ENCODE assay signal across 2 cellular contexts in the genomic region with DNA sequence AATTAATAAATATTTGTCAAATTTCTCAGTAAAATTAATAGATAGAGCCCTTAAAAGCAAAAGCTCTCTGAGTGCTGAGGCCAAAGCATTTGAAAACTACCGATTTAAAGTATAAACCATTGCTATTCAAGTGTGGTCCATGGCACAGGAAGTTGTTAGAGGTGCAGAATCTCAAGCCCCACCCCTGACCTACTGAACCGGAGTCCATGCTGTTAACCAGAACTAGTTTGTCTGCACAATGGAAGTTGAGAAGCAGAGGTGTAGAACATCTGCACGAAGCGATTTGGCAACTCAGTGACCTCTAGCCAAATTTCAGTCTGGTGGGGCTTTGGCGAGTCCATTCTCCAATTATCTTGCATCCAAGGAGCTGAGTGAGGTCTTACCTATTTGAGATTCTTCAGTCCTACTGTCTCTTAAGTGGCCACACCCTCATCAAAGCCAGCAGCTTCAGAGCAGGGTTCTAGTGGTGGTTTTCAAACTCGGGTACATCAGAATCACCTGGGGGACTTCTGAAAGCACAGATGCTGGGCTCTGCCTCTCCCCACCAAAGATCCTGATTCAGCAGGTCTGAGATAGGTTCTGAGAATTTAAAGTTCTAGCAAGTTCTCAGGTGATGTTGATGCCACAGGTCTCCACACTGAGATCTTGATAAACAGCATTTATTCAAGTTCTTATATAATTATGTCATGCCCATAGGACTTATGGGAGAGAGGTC.
TF ChIP-seq lines count a peak whose summit lies in the region.

No MANE protein-coding gene starts in this region.

TF ChIP-seq in GM12878, 131 proteins besides CTCF, POLR2A, EP300 and RAD21:
- TF ChIP-seq TBL1XR1 (IDR thresholded peaks at IDR 0.05; ENCODE audit: low read depth, low read length) (no peak), NR2F1 (conservative IDR thresholded peaks at IDR 0.05) (0 out of 2 replicates have a peak, but pooled peaks have one; percentile 17)
- TF ChIP-seq, protein P1, sequence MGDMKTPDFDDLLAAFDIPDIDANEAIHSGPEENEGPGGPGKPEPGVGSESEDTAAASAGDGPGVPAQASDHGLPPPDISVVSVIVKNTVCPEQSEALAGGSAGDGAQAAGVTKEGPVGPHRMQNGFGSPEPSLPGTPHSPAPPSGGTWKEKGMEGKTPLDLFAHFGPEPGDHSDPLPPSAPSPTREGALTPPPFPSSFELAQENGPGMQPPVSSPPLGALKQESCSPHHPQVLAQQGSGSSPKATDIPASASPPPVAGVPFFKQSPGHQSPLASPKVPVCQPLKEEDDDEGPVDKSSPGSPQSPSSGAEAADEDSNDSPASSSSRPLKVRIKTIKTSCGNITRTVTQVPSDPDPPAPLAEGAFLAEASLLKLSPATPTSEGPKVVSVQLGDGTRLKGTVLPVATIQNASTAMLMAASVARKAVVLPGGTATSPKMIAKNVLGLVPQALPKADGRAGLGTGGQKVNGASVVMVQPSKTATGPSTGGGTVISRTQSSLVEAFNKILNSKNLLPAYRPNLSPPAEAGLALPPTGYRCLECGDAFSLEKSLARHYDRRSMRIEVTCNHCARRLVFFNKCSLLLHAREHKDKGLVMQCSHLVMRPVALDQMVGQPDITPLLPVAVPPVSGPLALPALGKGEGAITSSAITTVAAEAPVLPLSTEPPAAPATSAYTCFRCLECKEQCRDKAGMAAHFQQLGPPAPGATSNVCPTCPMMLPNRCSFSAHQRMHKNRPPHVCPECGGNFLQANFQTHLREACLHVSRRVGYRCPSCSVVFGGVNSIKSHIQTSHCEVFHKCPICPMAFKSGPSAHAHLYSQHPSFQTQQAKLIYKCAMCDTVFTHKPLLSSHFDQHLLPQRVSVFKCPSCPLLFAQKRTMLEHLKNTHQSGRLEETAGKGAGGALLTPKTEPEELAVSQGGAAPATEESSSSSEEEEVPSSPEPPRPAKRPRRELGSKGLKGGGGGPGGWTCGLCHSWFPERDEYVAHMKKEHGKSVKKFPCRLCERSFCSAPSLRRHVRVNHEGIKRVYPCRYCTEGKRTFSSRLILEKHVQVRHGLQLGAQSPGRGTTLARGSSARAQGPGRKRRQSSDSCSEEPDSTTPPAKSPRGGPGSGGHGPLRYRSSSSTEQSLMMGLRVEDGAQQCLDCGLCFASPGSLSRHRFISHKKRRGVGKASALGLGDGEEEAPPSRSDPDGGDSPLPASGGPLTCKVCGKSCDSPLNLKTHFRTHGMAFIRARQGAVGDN (IDR thresholded peaks at IDR 0.05), result peak; percentile 55; the same call in 1 of the 2 replicates

TF ChIP-seq in GM23338, 12 proteins besides CTCF, POLR2A, EP300 and RAD21:
- TF ChIP-seq, protein P2, sequence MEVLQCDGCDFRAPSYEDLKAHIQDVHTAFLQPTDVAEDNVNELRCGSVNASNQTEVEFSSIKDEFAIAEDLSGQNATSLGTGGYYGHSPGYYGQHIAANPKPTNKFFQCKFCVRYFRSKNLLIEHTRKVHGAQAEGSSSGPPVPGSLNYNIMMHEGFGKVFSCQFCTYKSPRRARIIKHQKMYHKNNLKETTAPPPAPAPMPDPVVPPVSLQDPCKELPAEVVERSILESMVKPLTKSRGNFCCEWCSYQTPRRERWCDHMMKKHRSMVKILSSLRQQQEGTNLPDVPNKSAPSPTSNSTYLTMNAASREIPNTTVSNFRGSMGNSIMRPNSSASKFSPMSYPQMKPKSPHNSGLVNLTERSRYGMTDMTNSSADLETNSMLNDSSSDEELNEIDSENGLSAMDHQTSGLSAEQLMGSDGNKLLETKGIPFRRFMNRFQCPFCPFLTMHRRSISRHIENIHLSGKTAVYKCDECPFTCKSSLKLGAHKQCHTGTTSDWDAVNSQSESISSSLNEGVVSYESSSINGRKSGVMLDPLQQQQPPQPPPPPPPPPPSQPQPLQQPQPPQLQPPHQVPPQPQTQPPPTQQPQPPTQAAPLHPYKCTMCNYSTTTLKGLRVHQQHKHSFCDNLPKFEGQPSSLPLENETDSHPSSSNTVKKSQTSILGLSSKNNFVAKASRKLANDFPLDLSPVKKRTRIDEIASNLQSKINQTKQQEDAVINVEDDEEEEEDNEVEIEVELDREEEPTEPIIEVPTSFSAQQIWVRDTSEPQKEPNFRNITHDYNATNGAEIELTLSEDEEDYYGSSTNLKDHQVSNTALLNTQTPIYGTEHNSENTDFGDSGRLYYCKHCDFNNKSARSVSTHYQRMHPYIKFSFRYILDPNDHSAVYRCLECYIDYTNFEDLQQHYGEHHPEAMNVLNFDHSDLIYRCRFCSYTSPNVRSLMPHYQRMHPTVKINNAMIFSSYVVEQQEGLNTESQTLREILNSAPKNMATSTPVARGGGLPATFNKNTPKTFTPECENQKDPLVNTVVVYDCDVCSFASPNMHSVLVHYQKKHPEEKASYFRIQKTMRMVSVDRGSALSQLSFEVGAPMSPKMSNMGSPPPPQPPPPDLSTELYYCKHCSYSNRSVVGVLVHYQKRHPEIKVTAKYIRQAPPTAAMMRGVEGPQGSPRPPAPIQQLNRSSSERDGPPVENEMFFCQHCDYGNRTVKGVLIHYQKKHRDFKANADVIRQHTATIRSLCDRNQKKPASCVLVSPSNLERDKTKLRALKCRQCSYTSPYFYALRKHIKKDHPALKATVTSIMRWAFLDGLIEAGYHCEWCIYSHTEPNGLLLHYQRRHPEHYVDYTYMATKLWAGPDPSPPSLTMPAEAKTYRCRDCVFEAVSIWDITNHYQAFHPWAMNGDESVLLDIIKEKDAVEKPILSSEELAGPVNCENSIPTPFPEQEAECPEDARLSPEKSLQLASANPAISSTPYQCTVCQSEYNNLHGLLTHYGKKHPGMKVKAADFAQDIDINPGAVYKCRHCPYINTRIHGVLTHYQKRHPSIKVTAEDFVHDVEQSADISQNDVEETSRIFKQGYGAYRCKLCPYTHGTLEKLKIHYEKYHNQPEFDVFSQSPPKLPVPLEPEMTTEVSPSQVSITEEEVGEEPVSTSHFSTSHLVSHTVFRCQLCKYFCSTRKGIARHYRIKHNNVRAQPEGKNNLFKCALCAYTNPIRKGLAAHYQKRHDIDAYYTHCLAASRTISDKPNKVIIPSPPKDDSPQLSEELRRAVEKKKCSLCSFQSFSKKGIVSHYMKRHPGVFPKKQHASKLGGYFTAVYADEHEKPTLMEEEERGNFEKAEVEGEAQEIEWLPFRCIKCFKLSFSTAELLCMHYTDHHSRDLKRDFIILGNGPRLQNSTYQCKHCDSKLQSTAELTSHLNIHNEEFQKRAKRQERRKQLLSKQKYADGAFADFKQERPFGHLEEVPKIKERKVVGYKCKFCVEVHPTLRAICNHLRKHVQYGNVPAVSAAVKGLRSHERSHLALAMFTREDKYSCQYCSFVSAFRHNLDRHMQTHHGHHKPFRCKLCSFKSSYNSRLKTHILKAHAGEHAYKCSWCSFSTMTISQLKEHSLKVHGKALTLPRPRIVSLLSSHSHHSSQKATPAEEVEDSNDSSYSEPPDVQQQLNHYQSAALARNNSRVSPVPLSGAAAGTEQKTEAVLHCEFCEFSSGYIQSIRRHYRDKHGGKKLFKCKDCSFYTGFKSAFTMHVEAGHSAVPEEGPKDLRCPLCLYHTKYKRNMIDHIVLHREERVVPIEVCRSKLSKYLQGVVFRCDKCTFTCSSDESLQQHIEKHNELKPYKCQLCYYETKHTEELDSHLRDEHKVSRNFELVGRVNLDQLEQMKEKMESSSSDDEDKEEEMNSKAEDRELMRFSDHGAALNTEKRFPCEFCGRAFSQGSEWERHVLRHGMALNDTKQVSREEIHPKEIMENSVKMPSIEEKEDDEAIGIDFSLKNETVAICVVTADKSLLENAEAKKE (CRISPR knock-in tag; IDR thresholded peaks at IDR 0.05), result no peak
- TF ChIP-seq STAT1 (IDR thresholded peaks at IDR 0.05; ENCODE audit: unreplicated experiment), result no peak
- TF ChIP-seq, protein P3, sequence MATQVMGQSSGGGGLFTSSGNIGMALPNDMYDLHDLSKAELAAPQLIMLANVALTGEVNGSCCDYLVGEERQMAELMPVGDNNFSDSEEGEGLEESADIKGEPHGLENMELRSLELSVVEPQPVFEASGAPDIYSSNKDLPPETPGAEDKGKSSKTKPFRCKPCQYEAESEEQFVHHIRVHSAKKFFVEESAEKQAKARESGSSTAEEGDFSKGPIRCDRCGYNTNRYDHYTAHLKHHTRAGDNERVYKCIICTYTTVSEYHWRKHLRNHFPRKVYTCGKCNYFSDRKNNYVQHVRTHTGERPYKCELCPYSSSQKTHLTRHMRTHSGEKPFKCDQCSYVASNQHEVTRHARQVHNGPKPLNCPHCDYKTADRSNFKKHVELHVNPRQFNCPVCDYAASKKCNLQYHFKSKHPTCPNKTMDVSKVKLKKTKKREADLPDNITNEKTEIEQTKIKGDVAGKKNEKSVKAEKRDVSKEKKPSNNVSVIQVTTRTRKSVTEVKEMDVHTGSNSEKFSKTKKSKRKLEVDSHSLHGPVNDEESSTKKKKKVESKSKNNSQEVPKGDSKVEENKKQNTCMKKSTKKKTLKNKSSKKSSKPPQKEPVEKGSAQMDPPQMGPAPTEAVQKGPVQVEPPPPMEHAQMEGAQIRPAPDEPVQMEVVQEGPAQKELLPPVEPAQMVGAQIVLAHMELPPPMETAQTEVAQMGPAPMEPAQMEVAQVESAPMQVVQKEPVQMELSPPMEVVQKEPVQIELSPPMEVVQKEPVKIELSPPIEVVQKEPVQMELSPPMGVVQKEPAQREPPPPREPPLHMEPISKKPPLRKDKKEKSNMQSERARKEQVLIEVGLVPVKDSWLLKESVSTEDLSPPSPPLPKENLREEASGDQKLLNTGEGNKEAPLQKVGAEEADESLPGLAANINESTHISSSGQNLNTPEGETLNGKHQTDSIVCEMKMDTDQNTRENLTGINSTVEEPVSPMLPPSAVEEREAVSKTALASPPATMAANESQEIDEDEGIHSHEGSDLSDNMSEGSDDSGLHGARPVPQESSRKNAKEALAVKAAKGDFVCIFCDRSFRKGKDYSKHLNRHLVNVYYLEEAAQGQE (IDR thresholded peaks at IDR 0.05; ENCODE audit: unreplicated experiment), result no peak
- no peak for TF ChIP-seq JUNB (IDR thresholded peaks at IDR 0.05; ENCODE audit: unreplicated experiment)
- no peak for TF ChIP-seq ZNF114 (CRISPR knock-in tag; IDR thresholded peaks at IDR 0.05)
